In genomic region chr16:85138073-85138824, GRCh38 we compare ENCODE assay signal across 14 cellular contexts. TPM values are rescaled to one million over a fixed set of nuclear protein-coding genes. Genes with fewer than 3 reads are reported as not detected.
DNase-seq lines count a peak whose midpoint lies in the region; ATAC-seq and TF ChIP-seq lines count a peak whose summit lies in the region.
"Had no signal": no experiment of that assay in that cellular context is flagged by ENCODE, and none has a peak within 500 bp of the region (broad histone marks: within the 10 kb centered on the region; RNA-seq: fewer than 3 reads in every experiment).

No MANE protein-coding gene starts in this region.

- H2AFZ ChIP-seq in SK-N-SH (ENCODE audit: low read depth): peak overlapping the region; percentile 90

- no peaks in the 10 kb centered on the region for H3K36me3 Mint-ChIP-seq in nephron (ENCODE audit: low read depth)

- no peaks in the 10 kb centered on the region for H3K36me3 ChIP-seq in SK-N-SH (replicated peaks in 1 of 2; ENCODE audit: control insufficient read depth in 1 of 2, insufficient read depth in 2 of 2, low read length in 1 of 2)
- H3K36me3 ChIP-seq in transverse colon: no peaks in the 10 kb centered on the region

- TF ChIP-seq CTCF in SK-N-SH (IDR thresholded peaks at IDR 0.05) (no peak), coronary artery (IDR thresholded peaks at IDR 0.05) (no peak), nephron (IDR thresholded peaks at IDR 0.05; ENCODE audit: unreplicated experiment in 3 of 3) (no peak), transverse colon (IDR thresholded peaks at IDR 0.05) (no peak)

- peak overlapping the region; percentile 51 to 66 (median 66) for H3K4me3 Mint-ChIP-seq in nephron
- H3K4me3 Mint-ChIP-seq: activated T-cell treated with anti-CD3 and anti-CD28 coated beads, Interleukin-2, amount 50 U/mL, for 4 hours had no signal

- peaks cover 13% of the 10 kb centered on the region for H3K27me3 Mint-ChIP-seq in nephron (ENCODE audit: low read depth)

- TF ChIP-seq EP300 in SK-N-SH (IDR thresholded peaks at IDR 0.05; ENCODE audit: borderline replicate concordance in 1 of 2, low read depth in 1 of 2, low read length in 1 of 2) (no peak), transverse colon (IDR thresholded peaks at IDR 0.05; ENCODE audit: low read depth) (no peak)

- H3K4me2 ChIP-seq in SK-N-SH: peak overlapping the region; percentile 59

- ATAC-seq in SK-N-SH treated with all-trans-retinoic acid at 6 μM for 48 hours: no peak

- 0 out of 2 replicates have a peak overlapping the region, but pooled peaks have one; percentile 15 for H3K9ac ChIP-seq in SK-N-SH

- no peaks in the 10 kb centered on the region for H3F3A ChIP-seq in SK-N-SH (replicated peaks; ENCODE audit: insufficient read depth)

- no peak for TF ChIP-seq POLR2A in transverse colon (IDR thresholded peaks at IDR 0.05)

- no peaks in the 10 kb centered on the region for H3K79me2 ChIP-seq in SK-N-SH (ENCODE audit: insufficient read depth)

- H3K27me3 ChIP-seq in SK-N-SH (ENCODE audit: insufficient read depth) (no peaks in the 10 kb centered on the region), transverse colon (peaks cover 5% of the 10 kb centered on the region)

- H3K9me3 Mint-ChIP-seq in nephron: no peaks in the 10 kb centered on the region
- H3K9me3 Mint-ChIP-seq: activated T-cell treated with anti-CD3 and anti-CD28 coated beads, Interleukin-2, amount 50 U/mL, for 4 hours had no signal

- CTCF ChIA-PET in SK-N-SH (lab: Yijun Ruan, JAX): interaction anchor here (3.2 kb wide), 1 partner anchor 23 kb away, joined by 12 read pairs; no protein-coding TSS in a partner anchor

- H3K9me2 ChIP-seq in SK-N-SH: no peaks in the 10 kb centered on the region

- DNase-seq in SK-N-SH (no peak), coronary artery (ENCODE audit: low spot score) (no peak), transverse colon (no peak), HuH-7.5 (ENCODE audit: low spot score) (no peak), SHP77 treated with DMSO at 0.1 percent for 48 hours (lab: John Stamatoyannopoulos, UW) (no peak), NCI-H1436 treated with DMSO at 0.1 percent for 48 hours (lab: John Stamatoyannopoulos, UW) (no peak)
- DNase-seq: 8988T; activated T-cell treated with anti-CD3 and anti-CD28 coated beads, Interleukin-2, amount 50 U/mL, for 4 hours; KBM-7 had no signal

- intact Hi-C loops in transverse colon (cut with DNase I; ENCODE audit: low total_unique reads): no loop called here

- H3K4me1 ChIP-seq in SK-N-SH (ENCODE audit: control insufficient read depth in 1 of 2, insufficient read depth in 2 of 2, low read depth in 1 of 2, low read length in 1 of 2) (peaks cover 0 to 25% of the 10 kb centered on the region in 2 experiments; a peak in 3 of 4 replicates), transverse colon (peaks cover 14 to 29% (median 15%) of the 10 kb centered on the region in 4 donors)

- in situ Hi-C loops in transverse colon (cut with MboI; ENCODE audit: low pct_ligation_motif_present in 1 of 4, low pct_unique_long_range_greater_than_20kb in 1 of 4, low sequenced_read_pairs in 3 of 4): no loop called here

- peak overlapping the region; percentile 94 to 96 (median 94) for H3K27ac Mint-ChIP-seq in nephron

- no peak for TF ChIP-seq RAD21 in SK-N-SH (IDR thresholded peaks at IDR 0.05; ENCODE audit: low read length)

- peak overlapping the region; percentile 20 to 85; a peak in 3 of 4 replicates for H3K27ac ChIP-seq in SK-N-SH (ENCODE audit: low read depth in 2 of 2, low read length in 1 of 2)
- peak overlapping the region; percentile 10 to 51 for H3K27ac ChIP-seq in coronary artery
- H3K27ac ChIP-seq in transverse colon: peak overlapping the region; percentile 68 to 87 (median 81)

- no peaks in the 10 kb centered on the region for H3K9me3 ChIP-seq in SK-N-SH
- no peaks in the 10 kb centered on the region for H3K9me3 ChIP-seq in transverse colon

- H4K20me1 ChIP-seq in SK-N-SH (ENCODE audit: insufficient read depth): no peaks in the 10 kb centered on the region

- 95% methylated on average over 12 of the region's 12 CpGs for WGBS in SK-N-SH (ENCODE audit: low lambda C conversion rate)
- WGBS in transverse colon (ENCODE audit: low coverage in 1 of 2), 2 donors: 80 to 100% methylated on average over 1 to 10 of the region's 12 CpGs

- H3K4me3 ChIP-seq in SK-N-SH (ENCODE audit: low read depth in 2 of 2, low read length in 1 of 2) (peak overlapping the region in 1 of 2 experiments; percentile 45; a peak in 1 of 4 replicates), coronary artery (peak overlapping the region; percentile 66), transverse colon (no peak overlapping the region)
- H3K4me3 ChIP-seq: lung had no signal

- POLR2A ChIA-PET in SK-N-SH (lab: Yijun Ruan, JAX): no interaction called here

- peaks cover 56% of the 10 kb centered on the region for H3K4me1 Mint-ChIP-seq in nephron

TF ChIP-seq in SK-N-SH, 30 proteins besides CTCF, POLR2A, EP300 and RAD21:
- TF ChIP-seq FOSL2 (IDR thresholded peaks at IDR 0.05; ENCODE audit: borderline replicate concordance, low read depth): no peak
- no peak for TF ChIP-seq TCF12 (IDR thresholded peaks at IDR 0.05)
- TF ChIP-seq USF1 (IDR thresholded peaks at IDR 0.05; ENCODE audit: borderline replicate concordance, low read depth): no peak
- TF ChIP-seq ELF1 (IDR thresholded peaks at IDR 0.05): no peak
- TF ChIP-seq FOXM1 (IDR thresholded peaks at IDR 0.05; ENCODE audit: low read depth): no peak

TF ChIP-seq in SK-N-SH treated with all-trans-retinoic acid at 6 μM for 48 hours, 23 proteins besides CTCF, POLR2A, EP300 and RAD21:
- TF ChIP-seq ZNF565 (CRISPR knock-in tag; conservative IDR thresholded peaks at IDR 0.05; ENCODE audit: low read depth) (no peak), RARB (CRISPR knock-in tag; IDR thresholded peaks at IDR 0.05) (no peak), ESRRG (CRISPR knock-in tag; IDR thresholded peaks at IDR 0.05) (no peak), TCF4 (CRISPR knock-in tag; IDR thresholded peaks at IDR 0.05; ENCODE audit: borderline replicate concordance) (no peak), ISL1 (CRISPR knock-in tag; IDR thresholded peaks at IDR 0.05) (no peak)

RNA-seq across cellular contexts. Expression of gene CIBAR2, which starts 26.0 kb away (rescaled TPM):
- polyA plus RNA-seq in SK-N-SH (2012; rRNA removed): 0.15 and 0.24 TPM in 2 replicates
- 0.17 and 0.23 TPM in 2 replicates for polyA plus RNA-seq in SK-N-SH (2012; cell fraction: cytosol; rRNA removed)
- polyA plus RNA-seq in SK-N-SH (2012; cell fraction: nucleus; rRNA removed): 0.39 and 0.51 TPM in 2 replicates
- under 1 TPM in 1 of 4 donors, not detected in 3; 0.79 TPM for total RNA-seq in transverse colon
- total RNA-seq: activated T-cell treated with anti-CD3 and anti-CD28 coated beads, Interleukin-2, amount 50 U/mL, for 4 hours; renal cortical epithelial cell; subcutaneous adipose tissue had no signal

Comparison
In these comparisons a context has a peak if more than half of its experiments do, and no peak if none do; other contexts are left out.
1. H3K27ac ChIP-seq: peak in every context shown above with its lines; median percentile 81 in transverse colon; 52 in SK-N-SH; 30 in coronary artery.